ENCODE assay signal across 10 cellular contexts in the genomic region with DNA sequence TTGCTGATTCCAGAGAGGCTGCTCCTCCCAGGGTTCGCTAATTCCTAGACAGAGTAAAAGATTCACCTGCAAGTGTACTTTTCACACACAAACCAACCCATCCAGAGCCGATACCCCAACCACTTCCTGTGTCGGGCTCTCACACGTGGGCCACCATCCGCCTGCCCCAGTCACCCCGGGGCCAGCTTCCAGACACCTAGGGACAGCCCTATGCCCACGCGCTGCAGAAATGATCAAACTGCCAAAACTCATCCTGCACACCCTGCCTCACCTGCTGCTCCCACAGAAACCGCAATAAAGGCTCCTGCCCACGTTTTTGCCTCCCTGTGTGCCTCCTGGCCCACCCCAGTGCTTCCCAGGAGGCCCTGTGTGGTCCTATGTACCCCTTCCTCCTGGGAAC. TPM values are rescaled to one million over a fixed set of nuclear protein-coding genes. Genes with fewer than 3 reads are reported as not detected.
DNase-seq lines count a peak whose midpoint lies in the region; ATAC-seq and TF ChIP-seq lines count a peak whose summit lies in the region.
"Had no signal": no experiment of that assay in that cellular context is flagged by ENCODE, and none has a peak within 500 bp of the region (broad histone marks: within the 10 kb centered on the region; RNA-seq: fewer than 3 reads in every experiment).

No MANE protein-coding gene starts in this region.

- peaks cover 21% of the 10 kb centered on the region for H3K36me3 Mint-ChIP-seq in GM23338 (ENCODE audit: low read depth)
- no peaks in the 10 kb centered on the region for H3K36me3 Mint-ChIP-seq in effector memory CD8-positive, alpha-beta T cell (ENCODE audit: insufficient read depth)

- no peaks in the 10 kb centered on the region for H3K9me3 Mint-ChIP-seq in GM23338
- no peaks in the 10 kb centered on the region for H3K9me3 Mint-ChIP-seq in effector memory CD8-positive, alpha-beta T cell

- peaks cover under 1% of the 10 kb centered on the region; the same call in 1 of the 2 replicates for H3K36me3 ChIP-seq in GM23338 (ENCODE audit: insufficient read depth)
- no peaks in the 10 kb centered on the region for H3K36me3 ChIP-seq in SK-N-SH (replicated peaks in 1 of 2; ENCODE audit: control insufficient read depth in 1 of 2, insufficient read depth in 2 of 2, low read length in 1 of 2)

- no peak overlapping the region for H3K4me3 Mint-ChIP-seq in GM23338
- peak overlapping the region; percentile 47 to 61 for H3K4me3 Mint-ChIP-seq in effector memory CD8-positive, alpha-beta T cell

- H3K4me1 ChIP-seq in GM23338 (ENCODE audit: insufficient read depth) = no peaks in the 10 kb centered on the region
- no peaks in the 10 kb centered on the region for H3K4me1 ChIP-seq in SK-N-SH (ENCODE audit: control insufficient read depth in 1 of 2, insufficient read depth in 2 of 2, low read depth in 1 of 2, low read length in 1 of 2)

- DNase-seq in GM23338 (ENCODE audit: low spot score) (no peak), HuH-7 (ENCODE audit: low spot score) (no peak), SK-N-SH (no peak), GM19238 (ENCODE audit: insufficient read length, low spot score) (no peak)
- DNase-seq in activated CD8-positive, alpha-beta memory T cell treated with anti-CD3 and anti-CD28 coated beads for 48 hours (ENCODE audit: low read depth in 2 of 3, low spot score in 2 of 3) = peak; percentile 11 to 21 (median 11)
- peak in 1 of 3 experiments; percentile 5 for DNase-seq in effector memory CD8-positive, alpha-beta T cell
- peak; percentile 26 to 44 for DNase-seq in stimulated activated CD4-positive, alpha-beta T cell treated with anti-CD3 and anti-CD28 coated beads, Interleukin-4, amount 100 ng/mL, for 48 hours (ENCODE audit: low read depth in 2 of 2)
- DNase-seq: COR-L47 had no signal

- H3K4me3 ChIP-seq in GM23338 (no peak overlapping the region), SK-N-SH (ENCODE audit: low read depth in 2 of 2, low read length in 1 of 2) (no peak overlapping the region)
- H3K4me3 ChIP-seq: hepatocyte had no signal

- H3K27me3 ChIP-seq in GM23338 (ENCODE audit: insufficient read depth) (no peaks in the 10 kb centered on the region), SK-N-SH (ENCODE audit: insufficient read depth) (peaks cover 69% of the 10 kb centered on the region)
- H3K27me3 ChIP-seq: hepatocyte had no signal

- no peaks in the 10 kb centered on the region for H3K9me3 ChIP-seq in SK-N-SH

- H3K9me2 ChIP-seq in GM23338 (ENCODE audit: insufficient read depth) = no peaks in the 10 kb centered on the region
- no peaks in the 10 kb centered on the region for H3K9me2 ChIP-seq in SK-N-SH

- H3K79me2 ChIP-seq in GM23338 (replicated peaks; ENCODE audit: insufficient read depth) (no peaks in the 10 kb centered on the region), SK-N-SH (ENCODE audit: insufficient read depth) (no peaks in the 10 kb centered on the region)
- H3K79me2 ChIP-seq: hepatocyte had no signal

- peaks cover 15% of the 10 kb centered on the region for H3K4me1 Mint-ChIP-seq in GM23338
- H3K4me1 Mint-ChIP-seq in effector memory CD8-positive, alpha-beta T cell (ENCODE audit: low read depth in 2 of 2) = peaks cover 15 to 17% of the 10 kb centered on the region in 2 donors

- H3F3A ChIP-seq in GM23338 (replicated peaks; ENCODE audit: low read depth) (no peaks in the 10 kb centered on the region), SK-N-SH (replicated peaks; ENCODE audit: insufficient read depth) (no peaks in the 10 kb centered on the region)

- TF ChIP-seq RAD21 in SK-N-SH (IDR thresholded peaks at IDR 0.05; ENCODE audit: low read length) = no peak

- H3K9ac ChIP-seq in SK-N-SH = no peak overlapping the region

- peak overlapping the region; percentile 63; the same call in 1 of the 2 replicates for H3K27ac Mint-ChIP-seq in GM23338
- peak overlapping the region in 1 of 2 donors; percentile 66 for H3K27ac Mint-ChIP-seq in effector memory CD8-positive, alpha-beta T cell

- H3K27me3 Mint-ChIP-seq in GM23338 (ENCODE audit: insufficient read depth, low read depth, poor library complexity) = peaks cover 11% of the 10 kb centered on the region
- peaks cover 27 to 85% of the 10 kb centered on the region in 2 donors for H3K27me3 Mint-ChIP-seq in effector memory CD8-positive, alpha-beta T cell

- no peak for ATAC-seq in GM23338
- ATAC-seq in effector memory CD8-positive, alpha-beta T cell (replicated peaks) = peak; percentile 76
- ATAC-seq in GM21619 (IDR thresholded peaks at IDR 0.05; ENCODE audit: unreplicated experiment) = no peak

- POLR2A ChIA-PET in SK-N-SH (lab: Yijun Ruan, JAX) = no interaction called here

- TF ChIP-seq CTCF in GM23338 (conservative IDR thresholded peaks at IDR 0.05; ENCODE audit: low read depth in 2 of 2) = no peak
- no peak for TF ChIP-seq CTCF in SK-N-SH (IDR thresholded peaks at IDR 0.05)

- TF ChIP-seq EP300 in SK-N-SH (IDR thresholded peaks at IDR 0.05; ENCODE audit: borderline replicate concordance in 1 of 2, low read depth in 1 of 2, low read length in 1 of 2) = no peak

- H3K4me2 ChIP-seq in GM23338 (no peak overlapping the region), SK-N-SH (no peak overlapping the region)
- H3K4me2 ChIP-seq: hepatocyte had no signal

- H3K27ac ChIP-seq in GM23338 (ENCODE audit: low read depth) (no peak overlapping the region), SK-N-SH (ENCODE audit: low read depth in 2 of 2, low read length in 1 of 2) (no peak overlapping the region)
- H3K27ac ChIP-seq: hepatocyte had no signal

- CTCF ChIA-PET in SK-N-SH (lab: Yijun Ruan, JAX) = no interaction called here

- 51% methylated on average over 10 of the region's 10 CpGs for WGBS in SK-N-SH (ENCODE audit: low lambda C conversion rate)

- H2AFZ ChIP-seq in GM23338 (no peak overlapping the region), SK-N-SH (ENCODE audit: low read depth) (no peak overlapping the region)
- H2AFZ ChIP-seq: hepatocyte had no signal

- H4K20me1 ChIP-seq in GM23338 (replicated peaks; ENCODE audit: insufficient read depth) (0 out of 2 replicates have a peak, but pooled peaks cover 3% of the 10 kb centered on the region), SK-N-SH (ENCODE audit: insufficient read depth) (no peaks in the 10 kb centered on the region)

TF ChIP-seq in GM23338, 12 proteins besides CTCF, POLR2A, EP300 and RAD21 (continues in another document):
- no peak for TF ChIP-seq CREB1 (CRISPR knock-in tag; IDR thresholded peaks at IDR 0.05; ENCODE audit: low read depth)
- TF ChIP-seq ZNF114 (CRISPR knock-in tag; IDR thresholded peaks at IDR 0.05) = no peak
- TF ChIP-seq, protein P1, sequence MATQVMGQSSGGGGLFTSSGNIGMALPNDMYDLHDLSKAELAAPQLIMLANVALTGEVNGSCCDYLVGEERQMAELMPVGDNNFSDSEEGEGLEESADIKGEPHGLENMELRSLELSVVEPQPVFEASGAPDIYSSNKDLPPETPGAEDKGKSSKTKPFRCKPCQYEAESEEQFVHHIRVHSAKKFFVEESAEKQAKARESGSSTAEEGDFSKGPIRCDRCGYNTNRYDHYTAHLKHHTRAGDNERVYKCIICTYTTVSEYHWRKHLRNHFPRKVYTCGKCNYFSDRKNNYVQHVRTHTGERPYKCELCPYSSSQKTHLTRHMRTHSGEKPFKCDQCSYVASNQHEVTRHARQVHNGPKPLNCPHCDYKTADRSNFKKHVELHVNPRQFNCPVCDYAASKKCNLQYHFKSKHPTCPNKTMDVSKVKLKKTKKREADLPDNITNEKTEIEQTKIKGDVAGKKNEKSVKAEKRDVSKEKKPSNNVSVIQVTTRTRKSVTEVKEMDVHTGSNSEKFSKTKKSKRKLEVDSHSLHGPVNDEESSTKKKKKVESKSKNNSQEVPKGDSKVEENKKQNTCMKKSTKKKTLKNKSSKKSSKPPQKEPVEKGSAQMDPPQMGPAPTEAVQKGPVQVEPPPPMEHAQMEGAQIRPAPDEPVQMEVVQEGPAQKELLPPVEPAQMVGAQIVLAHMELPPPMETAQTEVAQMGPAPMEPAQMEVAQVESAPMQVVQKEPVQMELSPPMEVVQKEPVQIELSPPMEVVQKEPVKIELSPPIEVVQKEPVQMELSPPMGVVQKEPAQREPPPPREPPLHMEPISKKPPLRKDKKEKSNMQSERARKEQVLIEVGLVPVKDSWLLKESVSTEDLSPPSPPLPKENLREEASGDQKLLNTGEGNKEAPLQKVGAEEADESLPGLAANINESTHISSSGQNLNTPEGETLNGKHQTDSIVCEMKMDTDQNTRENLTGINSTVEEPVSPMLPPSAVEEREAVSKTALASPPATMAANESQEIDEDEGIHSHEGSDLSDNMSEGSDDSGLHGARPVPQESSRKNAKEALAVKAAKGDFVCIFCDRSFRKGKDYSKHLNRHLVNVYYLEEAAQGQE (IDR thresholded peaks at IDR 0.05; ENCODE audit: unreplicated experiment) = no peak

TF ChIP-seq in SK-N-SH, 30 proteins besides CTCF, POLR2A, EP300 and RAD21 (continues in another document):
- TF ChIP-seq SMC3 (IDR thresholded peaks at IDR 0.05; ENCODE audit: low read depth, low read length) (no peak), JUND (IDR thresholded peaks at IDR 0.05) (no peak)
- TF ChIP-seq, protein P2, sequence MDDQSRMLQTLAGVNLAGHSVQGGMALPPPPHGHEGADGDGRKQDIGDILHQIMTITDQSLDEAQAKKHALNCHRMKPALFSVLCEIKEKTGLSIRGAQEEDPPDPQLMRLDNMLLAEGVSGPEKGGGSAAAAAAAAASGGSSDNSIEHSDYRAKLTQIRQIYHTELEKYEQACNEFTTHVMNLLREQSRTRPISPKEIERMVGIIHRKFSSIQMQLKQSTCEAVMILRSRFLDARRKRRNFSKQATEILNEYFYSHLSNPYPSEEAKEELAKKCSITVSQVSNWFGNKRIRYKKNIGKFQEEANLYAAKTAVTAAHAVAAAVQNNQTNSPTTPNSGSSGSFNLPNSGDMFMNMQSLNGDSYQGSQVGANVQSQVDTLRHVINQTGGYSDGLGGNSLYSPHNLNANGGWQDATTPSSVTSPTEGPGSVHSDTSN (IDR thresholded peaks at IDR 0.05) = no peak

RNA-seq across cellular contexts. Expression of a gene that starts 59.5 kb away (rescaled TPM):
- 30.6 and 37.2 TPM in 2 replicates for total RNA-seq in GM23338 (2014; rRNA removed; shearing (Covaris generic))
- polyA plus RNA-seq in GM23338 (2016; fragmentation: Nextera tagmentation; extraction: Ambion mirVana) (168 and 180 TPM in 2 replicates), SK-N-SH (2012; rRNA removed) (60.0 and 61.3 TPM in 2 replicates)
- 46.7 and 55.4 TPM in 2 replicates for polyA plus RNA-seq in SK-N-SH (2012; cell fraction: cytosol; rRNA removed)
- polyA plus RNA-seq in SK-N-SH (2012; cell fraction: nucleus; rRNA removed) = 38.1 and 46.5 TPM in 2 replicates

Comparison
In these comparisons a context has a peak if more than half of its experiments do, and no peak if none do; other contexts are left out.
1. DNase-seq: peak in activated CD8-positive, alpha-beta memory T cell treated with anti-CD3 and anti-CD28 coated beads for 48 hours (3 of 3) and stimulated activated CD4-positive, alpha-beta T cell treated with anti-CD3 and anti-CD28 coated beads, Interleukin-4, amount 100 ng/mL, for 48 hours (2 of 2); none in GM23338 (single experiment), HuH-7 (single experiment), SK-N-SH (single experiment) and GM19238 (single experiment).